In the genomic region with DNA sequence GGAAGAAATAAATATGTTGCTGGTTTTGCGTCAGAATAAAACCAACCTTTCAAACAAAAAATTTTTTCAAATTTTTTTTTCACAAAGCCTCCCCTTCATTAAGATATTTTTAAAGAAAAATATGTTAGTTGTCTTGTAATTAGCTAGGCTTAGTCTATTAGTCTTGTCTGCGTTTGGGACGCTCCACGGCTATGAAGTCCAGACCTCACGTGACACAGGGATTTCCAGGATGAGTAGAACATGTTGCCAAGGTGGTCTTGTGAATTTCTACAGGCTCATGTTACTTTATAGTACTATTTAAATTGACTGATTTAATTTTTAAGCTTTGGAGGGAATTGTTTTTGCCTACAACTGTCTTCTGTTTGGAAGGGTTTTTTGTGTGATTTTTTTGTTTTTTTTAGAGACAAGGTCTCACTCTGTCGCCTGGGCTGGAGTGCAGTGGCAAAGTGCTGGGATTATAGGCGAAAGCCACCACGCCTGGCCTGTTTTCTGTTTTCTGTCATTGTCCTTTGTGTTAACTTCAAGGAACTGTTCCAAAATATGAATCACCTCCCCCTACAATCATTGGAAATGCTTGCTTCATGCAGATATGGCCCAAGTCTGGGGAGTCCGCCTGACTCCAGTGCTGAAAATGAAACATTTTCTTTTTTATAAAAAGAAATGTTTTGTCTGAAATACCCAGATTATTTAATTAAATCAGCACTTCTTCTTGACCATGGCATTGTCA, we compare ENCODE assay signal across 1 cellular context.
TF ChIP-seq lines count a peak whose summit lies in the region.

No MANE protein-coding gene starts in this region.

TF ChIP-seq in endothelial cell of umbilical vein, 7 proteins besides CTCF, POLR2A, EP300 and RAD21:
- no peak for TF ChIP-seq JUN (IDR thresholded peaks at IDR 0.05; ENCODE audit: borderline replicate concordance, insufficient read depth, insufficient read length, low read depth)
- no peak for TF ChIP-seq EZH2 (IDR thresholded peaks at IDR 0.05; ENCODE audit: borderline replicate concordance, low read depth, low read length, severe bottlenecking)
- TF ChIP-seq, protein P1, sequence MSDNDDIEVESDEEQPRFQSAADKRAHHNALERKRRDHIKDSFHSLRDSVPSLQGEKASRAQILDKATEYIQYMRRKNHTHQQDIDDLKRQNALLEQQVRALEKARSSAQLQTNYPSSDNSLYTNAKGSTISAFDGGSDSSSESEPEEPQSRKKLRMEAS (IDR thresholded peaks at IDR 0.05; ENCODE audit: insufficient read depth, insufficient read length) = no peak
- no peak for TF ChIP-seq POLR2AphosphoS5 (IDR thresholded peaks at IDR 0.05; ENCODE audit: insufficient read depth, low read depth, low read length)
- TF ChIP-seq GATA2 (IDR thresholded peaks at IDR 0.05; ENCODE audit: insufficient read depth, insufficient read length, low read depth, low read length) = no peak
- TF ChIP-seq FOS (IDR thresholded peaks at IDR 0.05; ENCODE audit: borderline replicate concordance, insufficient read depth, low read length) = no peak
- TF ChIP-seq MYC (IDR thresholded peaks at IDR 0.05; ENCODE audit: low read depth, low read length) = no peak
